Comparison of ENCODE assay signal across 17 cellular contexts in genomic region chr2:46702537-46702936, GRCh38. TPM values are rescaled to one million over a fixed set of nuclear protein-coding genes. Genes with fewer than 3 reads are reported as not detected.
A peak's percentile ranks its signal among the peaks of the same experiment; 100 is the strongest.
DNase-seq lines count a peak whose midpoint lies in the region; FAIRE-seq and TF ChIP-seq lines count a peak whose summit lies in the region.
"Had no signal": no experiment of that assay in that cellular context is flagged by ENCODE, and none has a peak within 500 bp of the region (broad histone marks: within the 10 kb centered on the region; RNA-seq: fewer than 3 reads in every experiment).

No MANE protein-coding gene starts in this region.

- H4K91ac ChIP-seq in mesenchymal stem cell (ENCODE audit: low read length) = no peak overlapping the region

- TF ChIP-seq CTCF in AG04450 (IDR thresholded peaks at IDR 0.05; ENCODE audit: low read depth, low read length) (no peak), HFFc6 (IDR thresholded peaks at IDR 0.05) (no peak), astrocyte (IDR thresholded peaks at IDR 0.05; ENCODE audit: insufficient read depth, low read depth, low read length) (no peak), CD14-positive monocyte (IDR thresholded peaks at IDR 0.05) (no peak), RWPE1 (conservative IDR thresholded peaks at IDR 0.05; ENCODE audit: low read depth) (no peak)

- CTCF ChIA-PET in AG04450 (lab: Charles Lee) = no interaction called here
- CTCF ChIA-PET in RWPE1 (lab: Yijun Ruan, JAX) = no interaction called here

- H3K4ac ChIP-seq in mesenchymal stem cell (ENCODE audit: low read depth in 1 of 2, low read length in 2 of 2) = no peak overlapping the region

- H3K23ac ChIP-seq in mesenchymal stem cell (ENCODE audit: low read length in 2 of 2) = no peak overlapping the region

- H2BK5ac ChIP-seq in mesenchymal stem cell (ENCODE audit: low read depth, low read length, poor library complexity, severe bottlenecking) = no peak overlapping the region

- no peaks in the 10 kb centered on the region for H3K9me3 ChIP-seq in AG04450 (ENCODE audit: control insufficient read depth, insufficient read depth, low read length)
- no peaks in the 10 kb centered on the region for H3K9me3 ChIP-seq in astrocyte (ENCODE audit: insufficient read depth, low read depth, low read length)
- no peaks in the 10 kb centered on the region for H3K9me3 ChIP-seq in mesenchymal stem cell (ENCODE audit: control insufficient read depth, low read length)
- H3K9me3 ChIP-seq: BE2C, HAP-1 had no signal

- 95% methylated on average over 2 of the region's 2 CpGs for WGBS in mesenchymal stem cell

- H3K79me1 ChIP-seq in mesenchymal stem cell (replicated peaks; ENCODE audit: low read length, poor library complexity, severe bottlenecking) = peaks cover 3% of the 10 kb centered on the region

- DNase-seq in AG04450 (ENCODE audit: low read depth, low spot score) (no peak), HFFc6 (no peak), astrocyte (ENCODE audit: low read depth) (no peak), mesenchymal stem cell (no peak), CD14-positive monocyte (ENCODE audit: low spot score) (no peak), hypothalamus (lab: John Stamatoyannopoulos, UW) (no peak), NCI-H2029 treated with DMSO at 0.1 percent for 48 hours (lab: John Stamatoyannopoulos, UW) (no peak), RWPE1 (ENCODE audit: low spot score) (no peak)
- DNase-seq: BE2C, COR-L47, DMS153, EL, Kasumi-1, NCI-H1417, NCI-H2029, NCI-H526 had no signal

- H3K36me3 Mint-ChIP-seq in HFFc6 (ENCODE audit: low read depth) = peaks cover 41% of the 10 kb centered on the region
- H3K36me3 Mint-ChIP-seq in astrocyte (ENCODE audit: low read depth, unreplicated experiment) = no peaks in the 10 kb centered on the region
- no peaks in the 10 kb centered on the region for H3K36me3 Mint-ChIP-seq in CD14-positive monocyte

- no peak overlapping the region for H2BK12ac ChIP-seq in mesenchymal stem cell (ENCODE audit: low read length in 2 of 2)

- no peak overlapping the region for H2BK15ac ChIP-seq in mesenchymal stem cell (ENCODE audit: low read depth, poor library complexity, severe bottlenecking)

- no peak overlapping the region; the same call in none of the 2 replicates for H3K4me3 Mint-ChIP-seq in HFFc6
- no peak overlapping the region for H3K4me3 Mint-ChIP-seq in astrocyte (ENCODE audit: unreplicated experiment)
- no peak overlapping the region for H3K4me3 Mint-ChIP-seq in CD14-positive monocyte

- peak overlapping the region; percentile 85 for H3K4me3 ChIP-seq in AG04450 (ENCODE audit: low read depth, low read length)
- H3K4me3 ChIP-seq in astrocyte (ENCODE audit: insufficient read depth, low read depth, low read length) = no peak overlapping the region
- H3K4me3 ChIP-seq in mesenchymal stem cell (ENCODE audit: insufficient read depth in 1 of 2, low read depth in 1 of 2, low read length in 2 of 2) = peak overlapping the region in 1 of 2 experiments; percentile 90
- H3K4me3 ChIP-seq: HAP-1 had no signal

- H2AK5ac ChIP-seq in mesenchymal stem cell (ENCODE audit: low read length, severe bottlenecking) = no peak overlapping the region

- POLR2A ChIA-PET in AG04450 (lab: Yijun Ruan, JAX) (no interaction called here), RWPE1 (lab: Yijun Ruan, JAX; ENCODE audit: low non-redundant PET) (no interaction called here)

- peaks cover 5% of the 10 kb centered on the region; the same call in 1 of the 2 replicates for H3K9me3 Mint-ChIP-seq in HFFc6
- H3K9me3 Mint-ChIP-seq in astrocyte (ENCODE audit: unreplicated experiment) = no peaks in the 10 kb centered on the region
- no peaks in the 10 kb centered on the region for H3K9me3 Mint-ChIP-seq in CD14-positive monocyte

- no peak overlapping the region for H3K14ac ChIP-seq in mesenchymal stem cell (ENCODE audit: low read length in 2 of 2)

- H3K9ac ChIP-seq in astrocyte (ENCODE audit: low read length) (no peak overlapping the region), mesenchymal stem cell (ENCODE audit: low read length) (peak overlapping the region; percentile 97)

- H2AFZ ChIP-seq in astrocyte (ENCODE audit: low read depth, low read length) = no peak overlapping the region
- H2AFZ ChIP-seq in mesenchymal stem cell (ENCODE audit: low read depth, low read length) = no peak overlapping the region

- H2BK120ac ChIP-seq in mesenchymal stem cell (ENCODE audit: low read depth, low read length) = no peak overlapping the region

- H3K27me3 Mint-ChIP-seq in HFFc6 (ENCODE audit: insufficient read depth) (no peaks in the 10 kb centered on the region), astrocyte (ENCODE audit: low read depth, unreplicated experiment) (no peaks in the 10 kb centered on the region), CD14-positive monocyte (ENCODE audit: low read depth in 3 of 3) (peaks cover 2 to 3% (median 2%) of the 10 kb centered on the region in 3 donors)

- H3K4me2 ChIP-seq in astrocyte (ENCODE audit: low read length) (peak overlapping the region; percentile 92), mesenchymal stem cell (ENCODE audit: low read length, poor library complexity, severe bottlenecking) (no peak overlapping the region)

- intact Hi-C loops in CD14-positive monocyte (cut with micrococcal nuclease) = no loop called here

- peak; percentile 55 for FAIRE-seq in astrocyte (lab: Jason Lieb, UNC)

- H3K27ac Mint-ChIP-seq in HFFc6 (peak overlapping the region; percentile 7), astrocyte (ENCODE audit: unreplicated experiment) (no peak overlapping the region), CD14-positive monocyte (no peak overlapping the region)

- H3K4me1 ChIP-seq in astrocyte (ENCODE audit: insufficient read depth, low read length) (peaks cover 30% of the 10 kb centered on the region), mesenchymal stem cell (ENCODE audit: control insufficient read depth, insufficient read depth, low read depth, low read length) (peaks cover 2% of the 10 kb centered on the region)

- H4K20me1 ChIP-seq in astrocyte (ENCODE audit: insufficient read depth, low read length) = peaks cover 70% of the 10 kb centered on the region

- peaks cover 11% of the 10 kb centered on the region for H3K4me1 Mint-ChIP-seq in HFFc6 (ENCODE audit: low read depth)
- H3K4me1 Mint-ChIP-seq in astrocyte (ENCODE audit: low read depth, unreplicated experiment) = peaks cover 33% of the 10 kb centered on the region
- H3K4me1 Mint-ChIP-seq in CD14-positive monocyte = peaks cover 39% of the 10 kb centered on the region

- H4K8ac ChIP-seq in mesenchymal stem cell (ENCODE audit: low read length) = no peak overlapping the region

- peaks cover 82% of the 10 kb centered on the region for H3K79me2 ChIP-seq in astrocyte (ENCODE audit: insufficient read depth, low read length)

- no peak overlapping the region for H3K18ac ChIP-seq in mesenchymal stem cell (ENCODE audit: low read depth in 1 of 2, low read length in 2 of 2)

- H3K27me3 ChIP-seq in AG04450 (ENCODE audit: control insufficient read depth, insufficient read depth, low read length) (no peaks in the 10 kb centered on the region), astrocyte (ENCODE audit: insufficient read depth, low read length) (no peaks in the 10 kb centered on the region), mesenchymal stem cell (ENCODE audit: control insufficient read depth in 1 of 2, insufficient read depth in 1 of 2, low read length in 2 of 2) (no peaks in the 10 kb centered on the region)
- H3K27me3 ChIP-seq: BE2C had no signal

- no peak overlapping the region for H3K27ac ChIP-seq in AG04450 (ENCODE audit: low read depth, low read length)
- no peak overlapping the region for H3K27ac ChIP-seq in astrocyte (ENCODE audit: low read depth, low read length)
- no peak overlapping the region for H3K27ac ChIP-seq in mesenchymal stem cell (ENCODE audit: low read length, poor library complexity, severe bottlenecking)
- H3K27ac ChIP-seq in RWPE1 = no peak overlapping the region

- H3K36me3 ChIP-seq in astrocyte (ENCODE audit: insufficient read depth, low read length) = no peaks in the 10 kb centered on the region
- peaks cover 0 to 19% of the 10 kb centered on the region in 2 experiments for H3K36me3 ChIP-seq in mesenchymal stem cell (ENCODE audit: control insufficient read depth in 1 of 2, insufficient read depth in 2 of 2, low read depth in 1 of 2, low read length in 2 of 2)
- H3K36me3 ChIP-seq: BE2C, HAP-1 had no signal

RNA-seq across cellular contexts. Expression of gene SOCS5, which starts 3.4 kb away (rescaled TPM):
- polyA plus RNA-seq in AG04450 (2011; rRNA removed) (56.6 and 73.2 TPM in 2 replicates), CD14-positive monocyte (1 to 10 TPM; 2.3 to 2.8 TPM)
- polyA minus RNA-seq in AG04450 (2011; rRNA and poly(A)+ RNA removed) = 93.7 and 117 TPM in 2 replicates
- total RNA-seq in HFFc6 (2021; fragmentation: NEBNext Ultra II Directional; extraction: Animal tissue kit (Norgen Biotek cat#: 25700)) = 10 to 100 TPM; 74.7 to 91.4 (median 87.9) TPM
- total RNA-seq in astrocyte = 16.5 TPM in 2 replicates
- polyA plus RNA-seq in mesenchymal stem cell (2013, experiment 1 of 2) = 17.2 TPM
- polyA plus RNA-seq in mesenchymal stem cell (2013, experiment 2 of 2) = 17.6 TPM
